Comparison of ENCODE assay signal across 13 cellular contexts in the genomic region with DNA sequence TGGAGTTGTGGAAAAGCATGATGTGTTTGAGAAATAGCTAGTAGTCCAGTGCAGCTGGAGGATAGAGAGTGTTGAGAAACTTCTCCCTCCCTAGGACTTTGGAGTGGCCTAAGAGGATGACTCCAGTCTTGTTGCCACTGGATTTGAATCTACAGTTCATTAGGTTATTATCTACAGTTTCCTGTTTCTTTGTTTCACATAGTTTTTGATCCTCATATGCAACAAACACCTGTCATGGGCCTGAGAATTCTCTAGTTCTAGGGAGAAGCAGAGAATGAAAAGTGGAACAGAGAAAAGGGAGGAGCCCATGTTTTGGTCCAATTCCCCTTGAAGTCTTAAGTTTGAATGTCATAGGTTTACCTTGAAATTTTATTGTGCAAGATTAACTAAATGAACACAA.
A peak's percentile ranks its signal among the peaks of the same experiment; 100 is the strongest.
DNase-seq lines count a peak whose midpoint lies in the region; ATAC-seq lines count a peak whose summit lies in the region.
"Had no signal": no experiment of that assay in that cellular context is flagged by ENCODE, and none has a peak within 500 bp of the region (broad histone marks: within the 10 kb centered on the region; RNA-seq: fewer than 3 reads in every experiment).

No MANE protein-coding gene starts in this region.

- ATAC-seq in GM18498 (IDR thresholded peaks at IDR 0.05; ENCODE audit: unreplicated experiment) = peak; percentile 89
- ATAC-seq in GM19463 (IDR thresholded peaks at IDR 0.05; ENCODE audit: unreplicated experiment) = peak; percentile 91
- peak; percentile 71 for ATAC-seq in HG02870 (IDR thresholded peaks at IDR 0.05; ENCODE audit: unreplicated experiment)
- ATAC-seq in HG03521 (IDR thresholded peaks at IDR 0.05; ENCODE audit: unreplicated experiment) = peak; percentile 85

- DNase-seq in kidney tubule cell (ENCODE audit: low spot score) (no peak), mesenteric fat pad (ENCODE audit: low spot score) (no peak), NCI-H510A treated with DMSO at 0.1 percent for 48 hours (lab: John Stamatoyannopoulos, UW) (no peak)
- DNase-seq in stimulated activated naive CD4-positive, alpha-beta T cell treated with Interleukin-2 at 50 U/mL for 16 hours (lab: John Stamatoyannopoulos, UW) = no peak
- DNase-seq: activated CD4-positive, alpha-beta T cell treated with anti-CD3 and anti-CD28 coated beads, Interleukin-2, amount 50 U/mL, for 1 hour; activated naive CD4-positive, alpha-beta T cell treated with anti-CD3 and anti-CD28 coated beads, Interleukin-2, amount 50 U/mL, for 16 hours; H7; NCI-H82; small intestine had no signal
